8 cellular contexts compared by ENCODE assay signal in the genomic region with DNA sequence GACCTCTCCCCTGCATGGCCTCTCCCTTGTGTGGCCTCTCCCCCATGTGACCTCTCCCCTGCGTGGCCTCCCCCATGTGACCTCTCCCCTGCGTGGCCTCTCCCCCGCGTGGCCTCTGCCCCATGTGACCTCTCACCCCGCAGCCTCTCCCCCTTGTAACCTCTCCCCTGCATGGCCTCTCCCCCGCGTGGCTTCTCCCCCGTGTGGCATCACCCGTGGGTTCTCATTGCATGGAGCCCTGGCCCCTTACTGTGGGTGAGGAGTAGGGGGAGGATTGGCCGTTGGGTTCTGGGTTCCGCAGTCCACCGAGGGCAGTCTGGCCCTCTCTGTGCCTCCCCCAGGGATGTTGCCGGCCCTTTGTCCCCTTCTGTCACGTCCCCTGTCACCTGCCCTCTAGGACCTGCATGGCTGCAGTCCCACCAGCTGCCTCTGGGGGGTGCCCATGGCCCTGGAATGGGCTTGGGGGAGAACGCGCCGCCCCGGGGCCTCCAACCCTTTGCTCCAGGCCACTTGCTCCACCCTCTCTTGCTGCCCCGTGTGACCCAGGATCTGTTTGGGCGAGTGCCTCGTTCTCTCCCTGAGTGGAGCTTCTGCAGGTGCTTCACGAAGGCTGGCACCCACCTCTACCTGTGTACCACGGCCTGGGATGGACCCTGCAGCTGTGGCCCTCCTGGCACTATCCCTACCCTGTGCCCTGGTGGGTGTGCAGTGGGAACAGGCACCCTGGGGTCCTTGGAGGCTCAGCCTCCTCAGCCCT. TPM values are rescaled to one million over a fixed set of nuclear protein-coding genes. Genes with fewer than 3 reads are reported as not detected.
DNase-seq lines count a peak whose midpoint lies in the region; ATAC-seq and TF ChIP-seq lines count a peak whose summit lies in the region.

No MANE protein-coding gene starts in this region.

- H2AFZ ChIP-seq in HCT116 (ENCODE audit: low read depth, low read length, poor library complexity, severe bottlenecking) = no peak overlapping the region

- no peak for TF ChIP-seq RAD21 in HCT116 (IDR thresholded peaks at IDR 0.05; ENCODE audit: low read depth)

- H3K79me2 ChIP-seq in DOHH2 (ENCODE audit: control insufficient read depth, low read length) (peaks cover 40% of the 10 kb centered on the region), HCT116 (ENCODE audit: insufficient read depth, low read length) (no peaks in the 10 kb centered on the region)

- in situ Hi-C loops in gastrocnemius medialis (cut with MboI; ENCODE audit: low sequenced_read_pairs in 4 of 4) = loop anchor here in 1 of 4 donors (25.0 kb wide), 1 partner anchor 98 kb away; a partner anchor contains a TSS

- CTCF ChIA-PET in HCT116 (lab: Charles Lee) = interaction anchor here (0.5 to 1.3 kb wide), 4 partner anchors 128 to 486 kb away, joined by 3 to 10 read pairs (median 6); no protein-coding TSS in a partner anchor

- peaks cover 22% of the 10 kb centered on the region for H3K36me3 ChIP-seq in DOHH2 (ENCODE audit: control insufficient read depth, low read length)
- no peaks in the 10 kb centered on the region; a peak in 1 of 4 replicates for H3K36me3 ChIP-seq in HCT116 (ENCODE audit: control insufficient read depth in 1 of 2, insufficient read depth in 2 of 2, low read length in 2 of 2)
- H3K36me3 ChIP-seq in gastrocnemius medialis = no peaks in the 10 kb centered on the region

- WGBS in right cardiac atrium = 18% methylated on average over 23 of the region's 23 CpGs

- TF ChIP-seq CTCF in DOHH2 (IDR thresholded peaks at IDR 0.05; ENCODE audit: low read depth, low read length, poor library complexity, severe bottlenecking) (peak; percentile 94), HCT116 (IDR thresholded peaks at IDR 0.05 in 2 of 3, conservative IDR thresholded peaks at IDR 0.05 in 1 of 3; ENCODE audit: borderline replicate concordance in 1 of 3, insufficient read depth in 1 of 3, low read depth in 2 of 3, low read length in 2 of 3) (peak in 2 of 3 experiments; percentile 96 to 97; a peak in 4 of 6 replicates), gastrocnemius medialis (IDR thresholded peaks at IDR 0.05 in 4 of 5, conservative IDR thresholded peaks at IDR 0.05 in 1 of 5) (peak; percentile 93 to 99 (median 97))

- ATAC-seq in HCT116 (peak; percentile 85), right cardiac atrium (peak; percentile 73 to 81), gastrocnemius medialis (peak; percentile 75 to 80), GM18873 (IDR thresholded peaks at IDR 0.05; ENCODE audit: low FRiP score, unreplicated experiment) (no peak)

- peak overlapping the region; percentile 92 for H3K4me2 ChIP-seq in DOHH2 (ENCODE audit: low read length)
- H3K4me2 ChIP-seq in HCT116 (ENCODE audit: low read length) = peak overlapping the region; percentile 15; the same call in 1 of the 2 replicates

- H3K27me3 ChIP-seq in DOHH2 (ENCODE audit: control insufficient read depth, low read length) (no peaks in the 10 kb centered on the region), HCT116 (ENCODE audit: insufficient read depth, low read length) (no peaks in the 10 kb centered on the region), right cardiac atrium (ENCODE audit: control insufficient read depth, insufficient read depth) (no peaks in the 10 kb centered on the region), gastrocnemius medialis (no peaks in the 10 kb centered on the region)

- H3K9me2 ChIP-seq in DOHH2 (replicated peaks; ENCODE audit: control insufficient read depth, low read length) (no peaks in the 10 kb centered on the region), HCT116 (ENCODE audit: insufficient read depth) (no peaks in the 10 kb centered on the region)

- BruUV-seq in HCT116 (replicated peaks; lab: Mats Ljungman, UMichigan) = no TSS peak

- H3K4me1 ChIP-seq in DOHH2 (ENCODE audit: control insufficient read depth, low read length) (peaks cover 56% of the 10 kb centered on the region), HCT116 (ENCODE audit: control insufficient read depth in 1 of 2, insufficient read depth in 2 of 2, low read length in 2 of 2) (peaks cover 10 to 22% of the 10 kb centered on the region in 2 experiments), right cardiac atrium (ENCODE audit: control insufficient read depth, insufficient read depth, low read length) (no peaks in the 10 kb centered on the region), gastrocnemius medialis (peaks cover 21% of the 10 kb centered on the region in 2 donors)

- H3K27ac ChIP-seq in DOHH2 (ENCODE audit: low read depth, low read length) (peak overlapping the region; percentile 73), HCT116 (ENCODE audit: low read depth, low read length) (no peak overlapping the region), right cardiac atrium (ENCODE audit: low read length) (no peak overlapping the region), gastrocnemius medialis (peak overlapping the region in 2 of 4 donors; percentile 50)

- H3K4me3 ChIP-seq in DOHH2 (ENCODE audit: low read length) = peak overlapping the region; percentile 73
- no peak overlapping the region for H3K4me3 ChIP-seq in HCT116 (replicated peaks in 1 of 2; ENCODE audit: low read depth in 1 of 2, low read length in 2 of 2)
- no peak overlapping the region for H3K4me3 ChIP-seq in right cardiac atrium (ENCODE audit: low read length)
- peak overlapping the region in 2 of 4 donors; percentile 11 to 18 for H3K4me3 ChIP-seq in gastrocnemius medialis

- H3K9me3 ChIP-seq in DOHH2 (ENCODE audit: control insufficient read depth, insufficient read depth, low read length) (no peaks in the 10 kb centered on the region), HCT116 (ENCODE audit: control insufficient read depth in 1 of 2, insufficient read depth in 1 of 2, low read depth in 1 of 2, low read length in 2 of 2) (no peaks in the 10 kb centered on the region), right cardiac atrium (ENCODE audit: control insufficient read depth, low read length) (no peaks in the 10 kb centered on the region), gastrocnemius medialis (no peaks in the 10 kb centered on the region)

- H4K20me1 ChIP-seq in DOHH2 (ENCODE audit: control insufficient read depth, insufficient read depth, low read depth, low read length) = peaks cover 9% of the 10 kb centered on the region; the same call in 1 of the 2 replicates
- H4K20me1 ChIP-seq in HCT116 (ENCODE audit: insufficient read depth) = no peaks in the 10 kb centered on the region

- peak; percentile 36 for DNase-seq in HCT116 (ENCODE audit: low read depth, low spot score)
- DNase-seq in NCI-H146 treated with DMSO at 0.1 percent for 48 hours (lab: John Stamatoyannopoulos, UW; ENCODE audit: unreplicated experiment) = peak; percentile 1
- peak; percentile 90 for DNase-seq in T-helper 9 cell
- DNase-seq in amygdala (lab: John Stamatoyannopoulos, UW) = peak in 49 of 56 donors; percentile 11 to 87 (median 63)
- peak; percentile 87 to 96 (median 94) for DNase-seq in right cardiac atrium
- peak; percentile 72 to 89 for DNase-seq in gastrocnemius medialis

- H3F3A ChIP-seq in DOHH2 (ENCODE audit: control insufficient read depth, insufficient read depth) = peaks cover 15% of the 10 kb centered on the region

- intact Hi-C loops in HCT116 (cut with micrococcal nuclease) (loop anchor here (1.0 kb wide), 2 partner anchors 129 to 165 kb away; no protein-coding TSS in a partner anchor), right cardiac atrium (cut with DNase I) (loop anchor here in 1 of 4 donors (5.0 kb wide), 1 partner anchor 127 kb away; no protein-coding TSS in a partner anchor), gastrocnemius medialis (cut with DNase I; ENCODE audit: low total_unique reads) (loop anchor here (2.0 to 5.0 kb wide), 2 partner anchors 57 to 128 kb away; a partner anchor contains a TSS)

- RAD21 ChIA-PET in HCT116 (lab: Charles Lee; ENCODE audit: low non-redundant PET in 1 of 2, low total read pairs in 2 of 2, uncharacterized antibody in 2 of 2, unreplicated experiment in 2 of 2) = interaction anchor here (1.0 to 1.1 kb wide), 3 partner anchors 54 to 165 kb away, joined by 3 read pairs; no protein-coding TSS in a partner anchor

- H3K9ac ChIP-seq in HCT116 (ENCODE audit: low read length) = no peak overlapping the region

- TF ChIP-seq POLR2A in HCT116 (IDR thresholded peaks at IDR 0.05; ENCODE audit: borderline replicate concordance, extremely low read depth, insufficient read depth, insufficient read length) (no peak), gastrocnemius medialis (IDR thresholded peaks at IDR 0.05) (no peak)

- POLR2A ChIA-PET in HCT116 (lab: Charles Lee) = no interaction called here

TF ChIP-seq in HCT116, 20 proteins besides CTCF, POLR2A, EP300 and RAD21 (continues in another document):
- TF ChIP-seq CBX3 (IDR thresholded peaks at IDR 0.05; ENCODE audit: low read depth) (no peak), EZH2 (IDR thresholded peaks at IDR 0.05) (no peak), ZNF274 (IDR thresholded peaks at IDR 0.05; ENCODE audit: low read depth, low read length) (no peak), SRF (IDR thresholded peaks at IDR 0.05; ENCODE audit: low read depth) (no peak), FOSL1 (IDR thresholded peaks at IDR 0.05; ENCODE audit: low read depth) (no peak), EGR1 (IDR thresholded peaks at IDR 0.05; ENCODE audit: low read depth) (no peak)
- TF ChIP-seq, protein P1, sequence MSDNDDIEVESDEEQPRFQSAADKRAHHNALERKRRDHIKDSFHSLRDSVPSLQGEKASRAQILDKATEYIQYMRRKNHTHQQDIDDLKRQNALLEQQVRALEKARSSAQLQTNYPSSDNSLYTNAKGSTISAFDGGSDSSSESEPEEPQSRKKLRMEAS (IDR thresholded peaks at IDR 0.05) = no peak

RNA-seq across cellular contexts. Expression of a gene that starts 21.3 kb away (rescaled TPM):
- total RNA-seq in HCT116 (2021; ENCODE audit: unreplicated experiment) (53.9 TPM), right cardiac atrium (10 to 100 TPM in 3 of 4 donors, 1 to 10 TPM in 1; 9.6 to 12.9 (median 11.1) TPM), gastrocnemius medialis (10 to 100 TPM; 17.5 to 32.0 (median 25.1) TPM)
- polyA plus RNA-seq in HCT116 (2012) = 33.9 and 34.2 TPM in 2 replicates
- 7.2 TPM for polyA plus RNA-seq in right cardiac atrium

RNA-seq across cellular contexts. Expression of a gene that starts 34.6 kb away (rescaled TPM):
- total RNA-seq in HCT116 (2021; ENCODE audit: unreplicated experiment) (57.5 TPM), right cardiac atrium (10 to 100 TPM; 28.6 to 36.2 (median 31.8) TPM), gastrocnemius medialis (1 to 10 TPM; 1.3 to 5.9 (median 5.2) TPM)
- 114 and 120 TPM in 2 replicates for polyA plus RNA-seq in HCT116 (2012)
- 57.5 TPM for polyA plus RNA-seq in right cardiac atrium

RNA-seq across cellular contexts. Expression of a gene that starts 54.3 kb away (rescaled TPM):
- 54.1 TPM for total RNA-seq in HCT116 (2021; ENCODE audit: unreplicated experiment)
- polyA plus RNA-seq in HCT116 (2012) = 32.3 and 38.2 TPM in 2 replicates
- total RNA-seq in right cardiac atrium = 10 to 100 TPM; 50.6 to 71.1 (median 62.5) TPM
- 32.0 TPM for polyA plus RNA-seq in right cardiac atrium
- 100 to 1,000 TPM in 1 of 4 donors, 10 to 100 TPM in 3; 44.2 to 102 (median 59.3) TPM for total RNA-seq in gastrocnemius medialis

Comparison
In these comparisons a context has a peak if more than half of its experiments do, and no peak if none do; other contexts are left out.
1. DNase-seq: peak in every context shown above with its lines; median percentile 94 in right cardiac atrium; 90 in T-helper 9 cell; 80 in gastrocnemius medialis; 63 in amygdala; 36 in HCT116; 1 in NCI-H146 treated with DMSO at 0.1 percent for 48 hours.